1 cellular context compared by ENCODE assay signal in the genomic region with DNA sequence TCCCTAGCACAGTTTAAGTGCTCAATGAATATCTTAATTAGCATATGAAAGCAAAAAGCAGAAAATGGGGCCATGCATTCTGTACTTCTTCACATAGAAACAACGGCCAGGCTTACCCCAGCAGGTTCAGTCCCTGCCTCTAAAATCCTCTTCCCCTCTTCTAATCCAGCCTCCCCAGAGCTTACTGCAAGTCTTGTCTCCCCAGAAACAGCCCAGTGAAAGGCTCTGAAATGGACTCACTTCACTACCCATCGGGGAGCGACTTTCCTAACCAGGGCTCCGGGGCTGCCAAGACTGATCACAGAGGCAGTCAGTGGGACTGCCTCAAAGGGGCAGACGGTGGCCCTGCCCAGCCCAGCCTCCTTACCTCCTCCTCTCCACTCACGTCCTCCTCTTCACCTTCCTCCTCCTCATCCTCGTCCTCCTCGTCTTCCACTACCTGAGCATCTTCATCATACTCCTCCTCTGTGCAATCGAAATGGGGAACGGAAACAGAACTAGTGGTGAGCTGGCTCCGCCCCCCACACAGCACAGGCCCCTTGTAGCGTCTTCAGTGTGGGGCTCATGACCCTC.
TF ChIP-seq lines count a peak whose summit lies in the region.

No MANE protein-coding gene starts in this region.

TF ChIP-seq in H1, 55 proteins besides CTCF, POLR2A, EP300 and RAD21:
- TF ChIP-seq SP1 (IDR thresholded peaks at IDR 0.05; ENCODE audit: low read depth, low read length) = no peak
